ENCODE assay signal across 15 cellular contexts in genomic region chr5:150349681-150350275, GRCh38. TPM values are rescaled to one million over a fixed set of nuclear protein-coding genes. Genes with fewer than 3 reads are reported as not detected.
"Had no signal": no experiment of that assay in that cellular context is flagged by ENCODE, and none has a peak within 500 bp of the region (broad histone marks: within the 10 kb centered on the region; RNA-seq: fewer than 3 reads in every experiment).

No MANE protein-coding gene starts in this region.

- H3K27me3 Mint-ChIP-seq: stimulated activated naive CD8-positive, alpha-beta T cell treated with anti-CD3 and anti-CD28 coated beads, Interleukin-15, Interleukin-2, amounts not matched to agents 100 ng/mL and 50 ng/mL, for 24 hours had no signal

- H3K9me3 ChIP-seq: esophagus muscularis mucosa, gastroesophageal sphincter, heart right ventricle, suprapubic skin, vagina had no signal

- H3K27ac ChIP-seq: brain microvascular endothelial cell, heart right ventricle, suprapubic skin, vagina had no signal

- DNase-seq: effector CD8-positive, alpha-beta T cell had no signal

- H3K9me3 Mint-ChIP-seq: activated CD4-positive, alpha-beta memory T cell treated with anti-CD3 and anti-CD28 coated beads, Interleukin-2, amount 10 ng/mL, durations not matched to agents 7 days and 5 days; activated naive CD4-positive, alpha-beta T cell treated with anti-CD3 and anti-CD28 coated beads for 36 hours; activated T-helper 2 cell treated with anti-CD3 and anti-CD28 coated beads, Interferon-gamma antibody, Interleukin-2, Interleukin-4, amounts not matched to agents 10 μg/mL and 5 μg/mL and 100 μg/mL, durations not matched to agents 14 hours and 24 hours and 36 hours; nephron; stimulated activated naive CD8-positive, alpha-beta T cell treated with anti-CD3 and anti-CD28 coated beads, Interleukin-15, Interleukin-2, amounts not matched to agents 100 ng/mL and 50 ng/mL, for 24 hours; T-helper 2 cell treated with Interferon-gamma antibody and Interleukin-4, amounts not matched to agents 5 μg/mL and 100 μg/mL, for 36 hours; WTC11 had no signal

- H3K27me3 ChIP-seq: brain microvascular endothelial cell, esophagus muscularis mucosa, gastroesophageal sphincter, heart right ventricle, suprapubic skin, vagina had no signal

- H3K36me3 Mint-ChIP-seq: immature natural killer cell, WTC11 had no signal

- H3K36me3 ChIP-seq: brain microvascular endothelial cell, esophagus muscularis mucosa, gastroesophageal sphincter, heart right ventricle, suprapubic skin, vagina had no signal

- H3K4me1 ChIP-seq: suprapubic skin, vagina had no signal

- H3K4me3 Mint-ChIP-seq: activated CD4-positive, alpha-beta memory T cell treated with anti-CD3 and anti-CD28 coated beads, Interleukin-2, amount 10 ng/mL, durations not matched to agents 7 days and 5 days; activated naive CD4-positive, alpha-beta T cell treated with anti-CD3 and anti-CD28 coated beads for 36 hours; immature natural killer cell; nephron; stimulated activated naive CD8-positive, alpha-beta T cell treated with anti-CD3 and anti-CD28 coated beads, Interleukin-15, Interleukin-2, amounts not matched to agents 100 ng/mL and 50 ng/mL, for 24 hours; WTC11 had no signal

- H3K4me3 ChIP-seq: esophagus muscularis mucosa, gastroesophageal sphincter, heart right ventricle, suprapubic skin, vagina had no signal

RNA-seq across cellular contexts. Expression of gene ARSI, which starts 47.1 kb away (rescaled TPM):
- total RNA-seq: activated CD4-positive, alpha-beta memory T cell treated with anti-CD3 and anti-CD28 coated beads, Interleukin-2, amount 10 ng/mL, durations not matched to agents 7 days and 5 days; activated naive CD4-positive, alpha-beta T cell treated with anti-CD3 and anti-CD28 coated beads for 36 hours; activated T-helper 2 cell treated with anti-CD3 and anti-CD28 coated beads, Interferon-gamma antibody, Interleukin-2, Interleukin-4, amounts not matched to agents 10 μg/mL and 5 μg/mL and 100 μg/mL, durations not matched to agents 14 hours and 24 hours and 36 hours had no signal
